Comparison of ENCODE assay signal across 8 cellular contexts in genomic region chr12:14885718-14886201, GRCh38. TPM values are rescaled to one million over a fixed set of nuclear protein-coding genes. Genes with fewer than 3 reads are reported as not detected.
DNase-seq lines count a peak whose midpoint lies in the region; ATAC-seq and TF ChIP-seq lines count a peak whose summit lies in the region.

MGP (minus strand) TSS chr12:14885854; CDS start chr12:14885791, 63 bp downstream.

- H3K36me3 ChIP-seq in BJ (ENCODE audit: control insufficient read depth, insufficient read depth, low read length) (no peaks in the 10 kb centered on the region), esophagus muscularis mucosa (peaks cover 10 to 18% (median 14%) of the 10 kb centered on the region in 4 donors), osteoblast (ENCODE audit: insufficient read depth, low read length) (no peaks in the 10 kb centered on the region)

- H3K4me3 ChIP-seq in BJ (ENCODE audit: low read depth, low read length) (peak within 1 kb of the TSS; percentile 28), esophagus muscularis mucosa (peak within 1 kb of the TSS; percentile 49 to 63 (median 60)), osteoblast (ENCODE audit: insufficient read depth, low read length) (peak within 1 kb of the TSS; percentile 68)

- no peaks in the 10 kb centered on the region for H4K20me1 ChIP-seq in osteoblast (ENCODE audit: insufficient read depth, low read length)

- H2AFZ ChIP-seq in osteoblast (ENCODE audit: low read length): peak within 1 kb of the TSS; percentile 79

- POLR2A ChIA-PET in BJ (lab: Charles Lee): no interaction called here

- H3K79me2 ChIP-seq in osteoblast (ENCODE audit: insufficient read depth, low read length): no peaks in the 10 kb centered on the region

- H3K4me2 ChIP-seq in osteoblast (ENCODE audit: insufficient read depth, low read length): peak within 1 kb of the TSS; percentile 86

- CTCF ChIA-PET in BJ (lab: Yijun Ruan, JAX): no interaction called here

- H3K9me3 ChIP-seq in esophagus muscularis mucosa (no peaks in the 10 kb centered on the region), osteoblast (ENCODE audit: low read depth, low read length) (no peaks in the 10 kb centered on the region)

- intact Hi-C loops in esophagus muscularis mucosa (cut with DNase I): loop anchor here (5.0 kb wide), 1 partner anchor 38 kb away; no protein-coding TSS in a partner anchor

- H3K27me3 ChIP-seq in BJ (ENCODE audit: control insufficient read depth, insufficient read depth, low read length) (peaks cover 3% of the 10 kb centered on the region; the same call in 1 of the 2 replicates), esophagus muscularis mucosa (no peaks in the 10 kb centered on the region), osteoblast (ENCODE audit: insufficient read depth, low read length) (peaks cover 21% of the 10 kb centered on the region)

- TF ChIP-seq EP300 in esophagus muscularis mucosa (IDR thresholded peaks at IDR 0.05): no peak

- 20% methylated on average over 6 of the region's 6 CpGs for WGBS in esophagus muscularis mucosa

- ATAC-seq in HG03135 (IDR thresholded peaks at IDR 0.05; ENCODE audit: unreplicated experiment): no peak
- ATAC-seq in GM19463 (IDR thresholded peaks at IDR 0.05; ENCODE audit: unreplicated experiment): no peak
- ATAC-seq in GM18868 (IDR thresholded peaks at IDR 0.05; ENCODE audit: unreplicated experiment): no peak

- no peak for DNase-seq in BJ (ENCODE audit: low read depth)
- peak; percentile 13 for DNase-seq in OCI-M1 (lab: John Stamatoyannopoulos, UW)
- DNase-seq in esophagus muscularis mucosa (ENCODE audit: extremely low spot score): peak; percentile 94
- no peak for DNase-seq in osteoblast (ENCODE audit: insufficient read length, low spot score, missing footprints)
- DNase-seq in stimulated activated naive CD4-positive, alpha-beta T cell treated with Interleukin-2 at 50 U/mL for 16 hours (lab: John Stamatoyannopoulos, UW): no peak

- peak; percentile 46 for TF ChIP-seq POLR2A in esophagus muscularis mucosa (IDR thresholded peaks at IDR 0.05; ENCODE audit: low read depth)

- H3K4me1 ChIP-seq in esophagus muscularis mucosa (peaks cover 16 to 48% (median 37%) of the 10 kb centered on the region in 4 donors), osteoblast (ENCODE audit: insufficient read depth, low read length) (peaks cover 24% of the 10 kb centered on the region)

- TF ChIP-seq CTCF in BJ (IDR thresholded peaks at IDR 0.05; ENCODE audit: insufficient read depth, low read depth, low read length) (no peak), esophagus muscularis mucosa (IDR thresholded peaks at IDR 0.05) (no peak), osteoblast (IDR thresholded peaks at IDR 0.05; ENCODE audit: extremely low read depth, low read depth, low read length) (no peak)

- H3K27ac ChIP-seq in esophagus muscularis mucosa (replicated peaks in 1 of 4) (peak within 1 kb of the TSS; percentile 81 to 87 (median 86)), osteoblast (ENCODE audit: low read depth, low read length) (peak within 1 kb of the TSS; percentile 23)

RNA-seq across cellular contexts. Expression of gene MGP, which starts in this region (rescaled TPM):
- 116 and 193 TPM in 2 replicates for polyA plus RNA-seq in BJ (2011; rRNA removed)
- 18.9 and 20.6 TPM in 2 replicates for polyA minus RNA-seq in BJ (2011; rRNA and poly(A)+ RNA removed)
- total RNA-seq in esophagus muscularis mucosa: 100 to 1,000 TPM; 604 to 929 (median 711) TPM
- 8.0 and 16.8 TPM in 2 replicates for total RNA-seq in osteoblast

Comparison
In these comparisons a context has a peak if more than half of its experiments do, and no peak if none do; other contexts are left out.
1. RNA of gene MGP (total RNA-seq): 604 to 929 TPM in esophagus muscularis mucosa; 8.0 to 16.8 TPM in osteoblast; every median in the first group is over 10 times any median in the second.
2. DNase-seq: peak in OCI-M1 (single experiment) and esophagus muscularis mucosa (single experiment); none in BJ (single experiment), osteoblast (single experiment) and stimulated activated naive CD4-positive, alpha-beta T cell treated with Interleukin-2 at 50 U/mL for 16 hours (single experiment).
3. Peak in every context shown above with its lines, with median percentiles within 50 percentile points of each other: H3K4me3 ChIP-seq.